Comparison of ENCODE assay signal across 23 cellular contexts in the genomic region with DNA sequence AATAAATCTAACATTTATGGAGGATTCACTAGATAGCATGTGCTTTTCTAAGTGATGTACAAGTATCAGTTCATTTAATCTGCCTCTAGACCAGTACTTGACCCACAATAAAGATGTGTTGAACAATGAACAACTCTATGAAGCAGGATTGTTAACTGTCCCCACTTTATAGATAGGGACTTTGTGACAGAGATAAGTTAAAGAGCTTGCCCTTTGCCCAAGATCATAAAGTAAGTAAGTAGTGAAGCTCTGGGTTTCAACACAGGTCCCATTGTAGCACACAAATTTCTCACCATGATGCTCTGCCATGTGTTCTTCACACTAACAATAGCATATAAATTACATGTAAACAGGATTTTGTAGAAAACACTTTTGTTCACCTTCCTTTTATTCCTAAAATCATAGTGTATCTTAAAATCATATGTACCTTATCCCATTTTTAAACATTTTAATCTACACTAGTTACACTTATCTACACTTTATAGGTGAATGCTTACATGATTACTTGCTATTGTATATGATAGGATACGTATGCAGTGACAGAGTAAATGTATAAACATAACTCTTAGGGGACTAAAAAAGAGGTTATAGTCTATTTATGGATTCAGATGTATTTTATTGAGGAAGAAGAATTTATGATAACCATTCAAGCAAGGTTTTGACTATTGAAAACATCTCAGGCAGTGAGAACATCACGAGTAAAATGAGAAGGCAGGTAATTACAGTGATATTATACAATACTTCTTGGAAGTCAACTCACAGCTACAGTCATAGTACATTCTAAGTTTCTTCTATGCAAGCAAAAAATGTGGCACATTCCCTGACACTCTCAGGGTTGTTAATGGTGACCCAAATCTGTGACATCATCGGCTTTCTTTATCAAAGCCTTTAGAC.
A peak's percentile ranks its signal among the peaks of the same experiment; 100 is the strongest.
DNase-seq lines count a peak whose midpoint lies in the region; ATAC-seq, FAIRE-seq and TF ChIP-seq lines count a peak whose summit lies in the region.
"Had no signal": no experiment of that assay in that cellular context is flagged by ENCODE, and none has a peak within 500 bp of the region (broad histone marks: within the 10 kb centered on the region; RNA-seq: fewer than 3 reads in every experiment).

No MANE protein-coding gene starts in this region.

- ATAC-seq in left colon, result peak; percentile 98
- ATAC-seq: A549; CD8-positive, alpha-beta T cell; GM12878 had no signal

- no peak for FAIRE-seq in small intestine (lab: Jason Lieb, UNC)
- FAIRE-seq: A549, D721Med, G401.6, GM12878, GM12892, GM18507 had no signal

- H3K27me3 ChIP-seq in colonic mucosa (no peaks in the 10 kb centered on the region), small intestine (ENCODE audit: control insufficient read depth in 2 of 2, insufficient read depth in 2 of 2, low read length in 2 of 2) (no peaks in the 10 kb centered on the region)
- H3K27me3 ChIP-seq: BLaER1 treated with 17β-estradiol and CSF1 and Interleukin-3, amounts not matched to agents 10 nM and 100 nM had no signal

- H3K9ac ChIP-seq in colonic mucosa (ENCODE audit: low read depth in 2 of 2, low read length in 2 of 2), result no peak overlapping the region
- H3K9ac ChIP-seq: BLaER1 treated with 17β-estradiol and CSF1 and Interleukin-3, amounts not matched to agents 10 nM and 100 nM had no signal

- WGBS in small intestine, 3 donors, result 7 to 55% (median 26%) methylated on average over 3 of the region's 3 CpGs

- no peaks in the 10 kb centered on the region for H3K9me3 ChIP-seq in colonic mucosa
- no peaks in the 10 kb centered on the region for H3K9me3 ChIP-seq in small intestine (ENCODE audit: control insufficient read depth, low read depth)
- H3K9me3 ChIP-seq: A549; BLaER1 treated with 17β-estradiol and CSF1 and Interleukin-3, amounts not matched to agents 10 nM and 100 nM; Caco-2 had no signal

- H3K27ac ChIP-seq in colonic mucosa, result no peak overlapping the region
- H3K27ac ChIP-seq in small intestine (ENCODE audit: low read depth in 1 of 2, low read length in 1 of 2), result no peak overlapping the region
- H3K27ac ChIP-seq: A549; BLaER1 treated with 17β-estradiol and CSF1 and Interleukin-3, amounts not matched to agents 10 nM and 100 nM; C4-2B had no signal

- H3K4me3 ChIP-seq in colonic mucosa, result no peak overlapping the region
- no peak overlapping the region for H3K4me3 ChIP-seq in small intestine (ENCODE audit: low read depth in 1 of 2, low read length in 2 of 2)
- H3K4me3 ChIP-seq: A549; BLaER1 treated with 17β-estradiol and CSF1 and Interleukin-3, amounts not matched to agents 10 nM and 100 nM; GM12878 had no signal

- H3K36me3 ChIP-seq in colonic mucosa (no peaks in the 10 kb centered on the region), small intestine (ENCODE audit: control insufficient read depth in 2 of 2, insufficient read depth in 2 of 2, low read length in 2 of 2) (no peaks in the 10 kb centered on the region)
- H3K36me3 ChIP-seq: BLaER1 treated with 17β-estradiol and CSF1 and Interleukin-3, amounts not matched to agents 10 nM and 100 nM had no signal

- TF ChIP-seq CTCF in colonic mucosa (IDR thresholded peaks at IDR 0.05) (no peak), GM10248 (IDR thresholded peaks at IDR 0.05; ENCODE audit: control extremely low read depth, extremely low read depth, low read depth, missing control alignments) (no peak)

- intact Hi-C loops in colonic mucosa (cut with DNase I), result no loop called here
- intact Hi-C loops in left colon (cut with DNase I, micrococcal nuclease), result no loop called here
- intact Hi-C loops in posterior cingulate gyrus (cut with DNase I), result no loop called here

- no peaks in the 10 kb centered on the region for H3K4me1 ChIP-seq in colonic mucosa
- H3K4me1 ChIP-seq in small intestine (ENCODE audit: control insufficient read depth in 2 of 2, insufficient read depth in 1 of 2, low read depth in 1 of 2, low read length in 1 of 2), result no peaks in the 10 kb centered on the region
- H3K4me1 ChIP-seq: A549; BLaER1 treated with 17β-estradiol and CSF1 and Interleukin-3, amounts not matched to agents 10 nM and 100 nM had no signal

- DNase-seq in HuH-7 (ENCODE audit: low spot score) (peak; percentile 14), colonic mucosa (peak; percentile 18), left colon (no peak), small intestine (peak; percentile 71), A172 (ENCODE audit: low spot score) (no peak), GM10248 (ENCODE audit: extremely low spot score) (no peak), posterior cingulate gyrus (no peak)
- DNase-seq: 8988T; AML-193; Calu3; CD4-positive, alpha-beta T cell; CD8-positive, alpha-beta T cell; DMS79 treated with DMSO at 0.1 percent for 48 hours; GF-D8 had no signal

- POLR2A ChIA-PET in GM10248 (lab: Yijun Ruan, JAX), result no interaction called here

- CTCF ChIA-PET in GM10248 (lab: Yijun Ruan, JAX), result interaction anchor here (0.8 kb wide), 1 partner anchor 64 kb away, joined by 3 read pairs; no protein-coding TSS in a partner anchor

Comparison
In these comparisons a context has a peak if more than half of its experiments do, and no peak if none do; other contexts are left out.
1. DNase-seq: peak in HuH-7 (single experiment), colonic mucosa (single experiment) and small intestine (single experiment); none in left colon (0 of 2), A172 (single experiment), GM10248 (single experiment) and posterior cingulate gyrus (0 of 10).